ENCODE assay signal across 26 cellular contexts in genomic region chr7:2014391-2015241, GRCh38.
DNase-seq lines count a peak whose midpoint lies in the region; ATAC-seq, FAIRE-seq and TF ChIP-seq lines count a peak whose summit lies in the region.
"Had no signal": no experiment of that assay in that cellular context is flagged by ENCODE, and none has a peak within 500 bp of the region (broad histone marks: within the 10 kb centered on the region; RNA-seq: fewer than 3 reads in every experiment).

No MANE protein-coding gene starts in this region.

- no peak overlapping the region for H2AK5ac ChIP-seq in neuronal stem cell (ENCODE audit: low read depth, low read length)

- no peak overlapping the region for H2BK12ac ChIP-seq in neuronal stem cell (ENCODE audit: low read length)

- no peak for TF ChIP-seq CTCF in right atrium auricular region (IDR thresholded peaks at IDR 0.05)
- no peak for TF ChIP-seq CTCF in heart left ventricle (IDR thresholded peaks at IDR 0.05)

- no peaks in the 10 kb centered on the region for H3K9me3 ChIP-seq in right atrium auricular region
- H3K9me3 ChIP-seq in heart left ventricle: no peaks in the 10 kb centered on the region
- no peaks in the 10 kb centered on the region for H3K9me3 ChIP-seq in neuronal stem cell (replicated peaks in 1 of 2; ENCODE audit: control insufficient read depth in 2 of 2, insufficient read depth in 1 of 2, low read depth in 1 of 2, low read length in 2 of 2)
- H3K9me3 ChIP-seq: adrenal gland, esophagus squamous epithelium, pancreas had no signal

- peak overlapping the region; percentile 82 for H3K14ac ChIP-seq in neuronal stem cell (ENCODE audit: low read length)

- H3K4me1 ChIP-seq in right atrium auricular region: peaks cover 0 to 51% of the 10 kb centered on the region in 2 donors
- peaks cover 0 to 24% (median 12%) of the 10 kb centered on the region in 12 donors for H3K4me1 ChIP-seq in heart left ventricle
- peaks cover 2 to 4% of the 10 kb centered on the region in 2 donors for H3K4me1 ChIP-seq in neuronal stem cell (ENCODE audit: control insufficient read depth in 2 of 2, insufficient read depth in 1 of 2, low read depth in 1 of 2, low read length in 2 of 2)
- H3K4me1 ChIP-seq: pancreas had no signal

- H2AFZ ChIP-seq in neuronal stem cell (ENCODE audit: low read length): no peak overlapping the region

- peak overlapping the region; percentile 44 for H3K23ac ChIP-seq in neuronal stem cell (ENCODE audit: low read depth, low read length, poor library complexity)

- FAIRE-seq in urothelium cell line (lab: Jason Lieb, UNC): peak; percentile 37
- FAIRE-seq: H54, pancreas had no signal

- no peak overlapping the region for H2BK15ac ChIP-seq in neuronal stem cell (ENCODE audit: low read length)

- H3K27me3 ChIP-seq in right atrium auricular region: no peaks in the 10 kb centered on the region
- H3K27me3 ChIP-seq in heart left ventricle: no peaks in the 10 kb centered on the region
- H3K27me3 ChIP-seq in neuronal stem cell (ENCODE audit: control insufficient read depth in 3 of 3, insufficient read depth in 3 of 3, low read depth in 1 of 3, low read length in 3 of 3): no peaks in the 10 kb centered on the region
- H3K27me3 ChIP-seq: adrenal gland, cardiac muscle cell, esophagus squamous epithelium, pancreas had no signal

- peak overlapping the region; percentile 60 for H2BK5ac ChIP-seq in neuronal stem cell (ENCODE audit: low read length)

- no peak overlapping the region for H4K91ac ChIP-seq in neuronal stem cell (ENCODE audit: low read depth, low read length, poor library complexity)

- TF ChIP-seq POLR2A in heart left ventricle (IDR thresholded peaks at IDR 0.05): no peak

- H3K4me3 ChIP-seq in right atrium auricular region (no peak overlapping the region), heart left ventricle (no peak overlapping the region), neuronal stem cell (ENCODE audit: low read length in 2 of 2) (no peak overlapping the region)
- H3K4me3 ChIP-seq: adrenal gland, cardiac muscle cell, esophagus squamous epithelium, pancreas, smooth muscle cell had no signal

- H2BK120ac ChIP-seq in neuronal stem cell (ENCODE audit: low read depth, low read length): no peak overlapping the region

- H3K4ac ChIP-seq in neuronal stem cell (ENCODE audit: low read length): no peak overlapping the region

- 87 to 95% (median 95%) methylated on average over 22 to 47 of the region's 47 CpGs for WGBS in heart left ventricle, 4 donors
- no CpG with 5 or more reads among the region's 47 CpGs for WGBS in neuronal stem cell (ENCODE audit: extremely low coverage in 2 of 2, insufficient read length in 2 of 2, insufficient replicate concordance in 1 of 2), 2 donors

- no peak overlapping the region for H3K4me2 ChIP-seq in neuronal stem cell (ENCODE audit: insufficient read depth, low read length, poor library complexity, severe bottlenecking)
- H3K4me2 ChIP-seq: smooth muscle cell had no signal

- no peak overlapping the region for H3K9ac ChIP-seq in neuronal stem cell (ENCODE audit: low read depth, low read length, poor library complexity)

- H3K36me3 ChIP-seq in right atrium auricular region: no peaks in the 10 kb centered on the region
- peaks cover 0 to 7% (median 0%) of the 10 kb centered on the region in 9 donors for H3K36me3 ChIP-seq in heart left ventricle
- peaks cover 7 to 10% of the 10 kb centered on the region in 2 donors for H3K36me3 ChIP-seq in neuronal stem cell (replicated peaks in 1 of 2; ENCODE audit: control insufficient read depth in 2 of 2, insufficient read depth in 2 of 2, low read length in 2 of 2)
- H3K36me3 ChIP-seq: adrenal gland, cardiac muscle cell, pancreas had no signal

- no peak overlapping the region for H3K27ac ChIP-seq in right atrium auricular region
- no peak overlapping the region for H3K27ac ChIP-seq in heart left ventricle
- no peak overlapping the region for H3K27ac ChIP-seq in neuronal stem cell (replicated peaks; ENCODE audit: low read length)
- H3K27ac ChIP-seq: adrenal gland, cardiac muscle cell, esophagus squamous epithelium, pancreas had no signal

- no peak overlapping the region for H3K18ac ChIP-seq in neuronal stem cell (ENCODE audit: low read length)

- H3K79me1 ChIP-seq in neuronal stem cell (ENCODE audit: low read depth, low read length): peaks cover 15% of the 10 kb centered on the region

- intact Hi-C loops in Right ventricle myocardium inferior (cut with DNase I): no loop called here
- intact Hi-C loops in heart left ventricle (cut with DNase I): no loop called here

- peak overlapping the region; percentile 65 for H4K8ac ChIP-seq in neuronal stem cell (ENCODE audit: low read depth, low read length)

- DNase-seq in Right ventricle myocardium inferior (ENCODE audit: missing footprints) (peak; percentile 74), right atrium auricular region (ENCODE audit: low spot score) (no peak), heart left ventricle (peak in 3 of 5 donors; percentile 23 to 38 (median 25)), neuronal stem cell (ENCODE audit: low spot score) (no peak), urothelium cell line (ENCODE audit: low spot score) (no peak), HPDE6-E6E7 (ENCODE audit: extremely low spot score) (no peak), RKO (ENCODE audit: low spot score) (no peak)
- DNase-seq: ACHN; activated CD8-positive, alpha-beta T cell treated with anti-CD3 and anti-CD28 coated beads, Interleukin-2, amount 10 ng/mL, durations not matched to agents 7 days and 5 days; DMS153; effector CD4-positive, alpha-beta T cell; esophagus squamous epithelium; GDM1; Kasumi-1; NCI-H1092 treated with DMSO at 0.1 percent for 48 hours; NCI-H2171 treated with DMSO at 0.1 percent for 48 hours; NCI-H82; PC-3; T-helper 9 cell had no signal

- ATAC-seq in Right ventricle myocardium inferior: no peak
- ATAC-seq in heart left ventricle: no peak
- ATAC-seq in GM21619 (IDR thresholded peaks at IDR 0.05; ENCODE audit: unreplicated experiment): no peak
- ATAC-seq: activated CD8-positive, alpha-beta T cell treated with anti-CD3 and anti-CD28 coated beads, Interleukin-2, amount 10 ng/mL, durations not matched to agents 7 days and 5 days; left lobe of liver; pancreas; PC-3 had no signal

Comparison
In these comparisons a context has a peak if more than half of its experiments do, and no peak if none do; other contexts are left out.
1. DNase-seq: peak in Right ventricle myocardium inferior (single experiment) and heart left ventricle (3 of 5); none in right atrium auricular region (single experiment), neuronal stem cell (single experiment), urothelium cell line (single experiment), HPDE6-E6E7 (single experiment) and RKO (single experiment).